22 cellular contexts compared by ENCODE assay signal in the genomic region with DNA sequence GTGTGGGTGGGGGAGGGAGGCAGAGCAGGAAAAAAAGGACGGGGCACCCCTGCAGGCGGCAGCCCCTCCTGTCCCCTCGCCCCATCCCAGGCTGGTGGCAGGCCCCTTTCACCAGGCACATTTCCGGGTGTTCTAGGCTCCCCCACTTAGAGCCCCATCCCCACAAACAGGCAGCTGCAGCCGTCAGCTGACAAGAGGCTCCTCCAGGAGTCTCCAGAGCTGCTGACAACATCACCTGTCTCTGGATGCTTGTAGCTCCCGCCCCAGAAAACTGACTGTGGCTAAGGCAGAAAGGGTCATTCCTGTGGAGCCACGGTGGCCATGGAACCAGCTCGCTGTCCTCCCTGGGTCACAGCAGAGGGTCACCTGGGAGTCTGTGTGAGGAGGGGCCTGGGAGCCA. TPM values are rescaled to one million over a fixed set of nuclear protein-coding genes. Genes with fewer than 3 reads are reported as not detected.
"Had no signal": no experiment of that assay in that cellular context is flagged by ENCODE, and none has a peak within 500 bp of the region (broad histone marks: within the 10 kb centered on the region; RNA-seq: fewer than 3 reads in every experiment).

No MANE protein-coding gene starts in this region.

- H3K79me2 ChIP-seq: parathyroid adenoma had no signal

- H3K4me1 Mint-ChIP-seq: naive B cell had no signal

- H3K4me1 ChIP-seq: gastrocnemius medialis, left lung, parathyroid adenoma, prostate gland had no signal

- FAIRE-seq: keratinocyte, small intestine had no signal

- H3K4me3 ChIP-seq: dorsolateral prefrontal cortex, gastrocnemius medialis, left lung, lower lobe of right lung, prostate gland, stomach, thoracic aorta had no signal

- DNase-seq: cortex of kidney; dorsolateral prefrontal cortex; effector CD8-positive, alpha-beta T cell; gastrocnemius medialis; glutamatergic neuron; lower lobe of right lung; mesenchymal stem cell; midbrain; naive B cell; retina; small intestine; stimulated activated CD4-positive, alpha-beta T cell treated with anti-CD3 and anti-CD28 coated beads, Interleukin-12 subunit alpha, Interleukin-12 subunit beta, amount 100 ng/mL, for 4 hours; stimulated activated naive CD4-positive, alpha-beta T cell; stomach; trophoblast cell had no signal

- H3K27ac Mint-ChIP-seq: nephron had no signal

- H3K9ac ChIP-seq: parathyroid adenoma had no signal

- H2AFZ ChIP-seq: parathyroid adenoma had no signal

- H3K27ac ChIP-seq: dorsolateral prefrontal cortex, left lung, lower lobe of right lung, parathyroid adenoma, prostate gland, stomach, thoracic aorta had no signal

- H3K36me3 ChIP-seq: gastrocnemius medialis, left lung, lower lobe of right lung, prostate gland, stomach, thoracic aorta had no signal

- H3K9me3 ChIP-seq: gastrocnemius medialis, left lung, lower lobe of right lung, prostate gland, stomach, thoracic aorta had no signal

- H3K9me3 Mint-ChIP-seq: nephron had no signal

- H3K4me3 Mint-ChIP-seq: nephron had no signal

RNA-seq across cellular contexts. Expression of gene HMCN2, which starts 50.8 kb away (rescaled TPM):
- total RNA-seq: fibroblast of villous mesenchyme had no signal
- polyA plus RNA-seq: keratinocyte had no signal
